29 cellular contexts compared by ENCODE assay signal in genomic region chr5:120380644-120381043, GRCh38.
"Had no signal": no experiment of that assay in that cellular context is flagged by ENCODE, and none has a peak within 500 bp of the region (broad histone marks: within the 10 kb centered on the region; RNA-seq: fewer than 3 reads in every experiment).

No MANE protein-coding gene starts in this region.

- H3K36me3 ChIP-seq: colonic mucosa, esophagus muscularis mucosa, esophagus squamous epithelium, gastrocnemius medialis, gastroesophageal sphincter, heart left ventricle, heart right ventricle had no signal

- H3K79me2 ChIP-seq: hepatocyte had no signal

- H3K27me3 ChIP-seq: colonic mucosa, dorsolateral prefrontal cortex, esophagus muscularis mucosa, esophagus squamous epithelium, foreskin keratinocyte, gastrocnemius medialis, gastroesophageal sphincter, heart left ventricle, heart right ventricle, hepatocyte had no signal

- H3K4me1 ChIP-seq: colonic mucosa, esophagus muscularis mucosa, esophagus squamous epithelium, foreskin keratinocyte, gastrocnemius medialis, gastroesophageal sphincter, heart left ventricle had no signal

- H2AFZ ChIP-seq: hepatocyte had no signal

- H3K4me3 ChIP-seq: colonic mucosa, coronary artery, dorsolateral prefrontal cortex, esophagus muscularis mucosa, esophagus squamous epithelium, gastrocnemius medialis, gastroesophageal sphincter, heart left ventricle, heart right ventricle, hepatocyte had no signal

- H3K4me2 ChIP-seq: hepatocyte had no signal

- H3K27ac ChIP-seq: colonic mucosa, coronary artery, dorsolateral prefrontal cortex, epithelial cell of prostate, esophagus muscularis mucosa, esophagus squamous epithelium, foreskin keratinocyte, gastrocnemius medialis, gastroesophageal sphincter, heart left ventricle, heart right ventricle, hepatocyte had no signal

- H3K9me3 ChIP-seq: colonic mucosa, esophagus muscularis mucosa, esophagus squamous epithelium had no signal

- ATAC-seq: effector memory CD8-positive, alpha-beta T cell; esophagus mucosa; foreskin keratinocyte; gastrocnemius medialis; gastroesophageal sphincter; heart left ventricle; heart right ventricle had no signal

- DNase-seq: colonic mucosa; cortex of kidney; dermis blood vessel endothelial cell; dorsolateral prefrontal cortex; effector CD4-positive, alpha-beta T cell; effector CD8-positive, alpha-beta T cell; effector memory CD4-positive, alpha-beta T cell; effector memory CD8-positive, alpha-beta T cell; endodermal cell; erythroblast; esophagus squamous epithelium; foreskin fibroblast; foreskin keratinocyte; foreskin melanocyte; gastrocnemius medialis; glutamatergic neuron; head of caudate nucleus; heart left ventricle; heart right ventricle had no signal

- FAIRE-seq: colon, endometrium, endothelial cell of umbilical vein, frontal cortex had no signal
